ENCODE assay signal across 23 cellular contexts in genomic region chr10:35459449-35459847, GRCh38.
DNase-seq lines count a peak whose midpoint lies in the region; ATAC-seq and TF ChIP-seq lines count a peak whose summit lies in the region.
"Had no signal": no experiment of that assay in that cellular context is flagged by ENCODE, and none has a peak within 500 bp of the region (broad histone marks: within the 10 kb centered on the region; RNA-seq: fewer than 3 reads in every experiment).

No MANE protein-coding gene starts in this region.

- peaks cover 4% of the 10 kb centered on the region for H3K36me3 Mint-ChIP-seq in CD4-positive, CD25-positive, alpha-beta regulatory T cell
- H3K36me3 Mint-ChIP-seq in CD4-positive, alpha-beta memory T cell, result peaks cover 0 to 7% of the 10 kb centered on the region in 2 donors
- no peaks in the 10 kb centered on the region for H3K36me3 Mint-ChIP-seq in activated naive CD8-positive, alpha-beta T cell

- peaks cover 44% of the 10 kb centered on the region for H3K4me1 ChIP-seq in CD4-positive, CD25-positive, alpha-beta regulatory T cell (ENCODE audit: control insufficient read depth, insufficient read depth, low read length, poor library complexity, severe bottlenecking)
- peaks cover 96% of the 10 kb centered on the region for H3K4me1 ChIP-seq in CD4-positive, alpha-beta memory T cell (ENCODE audit: insufficient read depth, low read length)
- H3K4me1 ChIP-seq in Karpas-422 (ENCODE audit: low read length) (peaks cover 3% of the 10 kb centered on the region), upper lobe of left lung (peaks cover 45 to 80% (median 64%) of the 10 kb centered on the region in 4 donors)

- H3K4me1 Mint-ChIP-seq in CD4-positive, CD25-positive, alpha-beta regulatory T cell, result peaks cover 27 to 80% (median 68%) of the 10 kb centered on the region in 4 donors
- peaks cover 27 to 76% (median 40%) of the 10 kb centered on the region in 4 donors for H3K4me1 Mint-ChIP-seq in CD4-positive, alpha-beta memory T cell
- H3K4me1 Mint-ChIP-seq in activated naive CD8-positive, alpha-beta T cell (ENCODE audit: low read depth), result peaks cover 62% of the 10 kb centered on the region

- H3K9me2 ChIP-seq in Karpas-422 (replicated peaks; ENCODE audit: insufficient read depth, low read length), result no peaks in the 10 kb centered on the region

- peak overlapping the region in 3 of 4 donors; percentile 43 to 72 (median 59) for H3K4me3 Mint-ChIP-seq in CD4-positive, CD25-positive, alpha-beta regulatory T cell
- H3K4me3 Mint-ChIP-seq in CD4-positive, alpha-beta memory T cell, result peak overlapping the region in 7 of 8 donors; percentile 55 to 84 (median 74)
- H3K4me3 Mint-ChIP-seq in activated naive CD8-positive, alpha-beta T cell, result peak overlapping the region; percentile 42
- H3K4me3 Mint-ChIP-seq: stimulated activated memory B cell treated with anti-CD40 and anti-IgM and Interleukin-4, amounts not matched to agents 10 μg/mL and 1 μg/mL and 100 μg/mL, for 72 hours had no signal

- no peak for TF ChIP-seq POLR2A in upper lobe of left lung (IDR thresholded peaks at IDR 0.05)

- no peak overlapping the region for H2AFZ ChIP-seq in Karpas-422 (ENCODE audit: low read length)

- no peaks in the 10 kb centered on the region for H3K9me3 ChIP-seq in CD4-positive, CD25-positive, alpha-beta regulatory T cell (ENCODE audit: control insufficient read depth in 2 of 2, low read length in 2 of 2)
- no peaks in the 10 kb centered on the region for H3K9me3 ChIP-seq in CD4-positive, alpha-beta memory T cell (ENCODE audit: control insufficient read depth in 1 of 2, low read length in 2 of 2)
- H3K9me3 ChIP-seq in Karpas-422 (ENCODE audit: low read length) (no peaks in the 10 kb centered on the region), upper lobe of left lung (no peaks in the 10 kb centered on the region)
- H3K9me3 ChIP-seq: HAP-1, tibial artery had no signal

- H3K4me2 ChIP-seq in Karpas-422 (ENCODE audit: low read depth, low read length, poor library complexity, severe bottlenecking), result no peak overlapping the region

- POLR2A ChIA-PET in CD4-positive, alpha-beta memory T cell (lab: Charles Lee; ENCODE audit: partially characterized antibody), result interaction anchor here (2.0 kb wide), 1 partner anchor 11 kb away, joined by 8 read pairs; no protein-coding TSS in a partner anchor

- ATAC-seq in CD4-positive, CD25-positive, alpha-beta regulatory T cell (ENCODE audit: low read depth in 2 of 2), result peak; percentile 85 to 94
- ATAC-seq in HG03175 (IDR thresholded peaks at IDR 0.05; ENCODE audit: unreplicated experiment), result no peak
- ATAC-seq in upper lobe of left lung (ENCODE audit: low FRiP score in 2 of 2), result no peak
- ATAC-seq: foreskin keratinocyte; stimulated activated memory B cell treated with anti-CD40 and anti-IgM and Interleukin-4, amounts not matched to agents 10 μg/mL and 1 μg/mL and 100 μg/mL, for 72 hours had no signal

- WGBS in upper lobe of left lung, 2 donors, result 94% methylated on average over 2 of the region's 2 CpGs

- no peaks in the 10 kb centered on the region for H3K27me3 Mint-ChIP-seq in CD4-positive, CD25-positive, alpha-beta regulatory T cell
- no peaks in the 10 kb centered on the region for H3K27me3 Mint-ChIP-seq in CD4-positive, alpha-beta memory T cell
- H3K27me3 Mint-ChIP-seq in activated naive CD8-positive, alpha-beta T cell, result no peaks in the 10 kb centered on the region
- H3K27me3 Mint-ChIP-seq: stimulated activated memory B cell treated with anti-CD40 and anti-IgM and Interleukin-4, amounts not matched to agents 10 μg/mL and 1 μg/mL and 100 μg/mL, for 72 hours had no signal

- CTCF ChIA-PET in CD4-positive, alpha-beta memory T cell (lab: Charles Lee; ENCODE audit: partially characterized antibody), result interaction anchor here (1.2 to 1.8 kb wide), 4 partner anchors 42 to 131 kb away, joined by 3 to 5 read pairs (median 3); no protein-coding TSS in a partner anchor

- no peaks in the 10 kb centered on the region for H3K36me3 ChIP-seq in CD4-positive, CD25-positive, alpha-beta regulatory T cell (ENCODE audit: control insufficient read depth, insufficient read depth, low read length)
- no peaks in the 10 kb centered on the region for H3K36me3 ChIP-seq in CD4-positive, alpha-beta memory T cell (ENCODE audit: insufficient read depth, low read length)
- no peaks in the 10 kb centered on the region for H3K36me3 ChIP-seq in Karpas-422 (ENCODE audit: insufficient read depth, low read length)
- no peaks in the 10 kb centered on the region for H3K36me3 ChIP-seq in upper lobe of left lung
- H3K36me3 ChIP-seq: cardiac muscle cell, HAP-1, tibial artery had no signal

- no peak overlapping the region for H3K9ac ChIP-seq in Karpas-422 (ENCODE audit: low read length)

- peak overlapping the region; percentile 34 for H3K27ac ChIP-seq in CD4-positive, CD25-positive, alpha-beta regulatory T cell (ENCODE audit: insufficient read depth, low read length, poor library complexity, severe bottlenecking)
- no peak overlapping the region for H3K27ac ChIP-seq in CD4-positive, alpha-beta memory T cell (ENCODE audit: low read depth, low read length)
- peak overlapping the region; percentile 96 for H3K27ac ChIP-seq in layer of hippocampus (ENCODE audit: low read depth, low read length)
- H3K27ac ChIP-seq in Karpas-422 (ENCODE audit: low read length), result no peak overlapping the region
- no peak overlapping the region for H3K27ac ChIP-seq in upper lobe of left lung
- H3K27ac ChIP-seq: foreskin keratinocyte, tibial artery had no signal

- peak in 1 of 3 donors; percentile 94 for DNase-seq in CD4-positive, CD25-positive, alpha-beta regulatory T cell
- no peak for DNase-seq in CD4-positive, alpha-beta memory T cell
- no peak for DNase-seq in Karpas-422
- DNase-seq in upper lobe of left lung, result no peak
- DNase-seq: activated CD4-positive, alpha-beta T cell treated with anti-CD3 and anti-CD28 coated beads, Interleukin-2, amount 50 U/mL, for 48 hours; amniotic stem cell; COR-L47; DMS79 treated with DMSO at 0.1 percent for 48 hours; foreskin keratinocyte; NCI-H1092 treated with DMSO at 0.1 percent for 48 hours; NCI-H2029; NCI-H226; NCI-H774; SHP77; small intestine; stimulated activated CD4-positive, alpha-beta T cell treated with anti-CD3 and anti-CD28 coated beads, Interleukin-2, amount 100 ng/mL, for 24 hours; tibial artery had no signal

- no peak for TF ChIP-seq EP300 in upper lobe of left lung (IDR thresholded peaks at IDR 0.05)

- TF ChIP-seq CTCF in upper lobe of left lung (IDR thresholded peaks at IDR 0.05), result no peak

- H3K27me3 ChIP-seq in CD4-positive, CD25-positive, alpha-beta regulatory T cell (ENCODE audit: control insufficient read depth, insufficient read depth, low read length), result no peaks in the 10 kb centered on the region
- H3K27me3 ChIP-seq in CD4-positive, alpha-beta memory T cell (ENCODE audit: insufficient read depth, low read length), result no peaks in the 10 kb centered on the region
- H3K27me3 ChIP-seq in layer of hippocampus (ENCODE audit: control insufficient read depth, insufficient read depth, low read length) (no peaks in the 10 kb centered on the region), Karpas-422 (ENCODE audit: low read length) (no peaks in the 10 kb centered on the region), upper lobe of left lung (no peaks in the 10 kb centered on the region)
- H3K27me3 ChIP-seq: cardiac muscle cell, foreskin keratinocyte, tibial artery had no signal

- H3K9me3 Mint-ChIP-seq in CD4-positive, CD25-positive, alpha-beta regulatory T cell, result no peaks in the 10 kb centered on the region
- no peaks in the 10 kb centered on the region for H3K9me3 Mint-ChIP-seq in CD4-positive, alpha-beta memory T cell
- H3K9me3 Mint-ChIP-seq in activated naive CD8-positive, alpha-beta T cell (ENCODE audit: low read depth), result no peaks in the 10 kb centered on the region
- H3K9me3 Mint-ChIP-seq: stimulated activated memory B cell treated with anti-CD40 and anti-IgM and Interleukin-4, amounts not matched to agents 10 μg/mL and 1 μg/mL and 100 μg/mL, for 72 hours had no signal

- peaks cover 82% of the 10 kb centered on the region for H4K20me1 ChIP-seq in Karpas-422 (ENCODE audit: insufficient read depth, low read depth, low read length)

- peak overlapping the region; percentile 2 for H3K4me3 ChIP-seq in CD4-positive, CD25-positive, alpha-beta regulatory T cell (ENCODE audit: low read depth, low read length)
- no peak overlapping the region for H3K4me3 ChIP-seq in CD4-positive, alpha-beta memory T cell (ENCODE audit: low read length in 2 of 2)
- H3K4me3 ChIP-seq in Karpas-422 (ENCODE audit: low read length) (no peak overlapping the region), upper lobe of left lung (no peak overlapping the region)
- H3K4me3 ChIP-seq: cardiac muscle cell, HAP-1, tibial artery had no signal

- peak overlapping the region; percentile 56 to 99 (median 83) for H3K27ac Mint-ChIP-seq in CD4-positive, CD25-positive, alpha-beta regulatory T cell
- H3K27ac Mint-ChIP-seq in CD4-positive, alpha-beta memory T cell, result peak overlapping the region; percentile 3 to 93 (median 73)
- H3K27ac Mint-ChIP-seq in activated naive CD8-positive, alpha-beta T cell, result peak overlapping the region; percentile 91
- H3K27ac Mint-ChIP-seq: stimulated activated memory B cell treated with anti-CD40 and anti-IgM and Interleukin-4, amounts not matched to agents 10 μg/mL and 1 μg/mL and 100 μg/mL, for 72 hours had no signal

- intact Hi-C loops in CD4-positive, alpha-beta memory T cell (cut with micrococcal nuclease), result no loop called here

- no peaks in the 10 kb centered on the region for H3K79me2 ChIP-seq in Karpas-422 (ENCODE audit: low read length)

Comparison
In these comparisons a context has a peak if more than half of its experiments do, and no peak if none do; other contexts are left out.
1. ATAC-seq: peak in CD4-positive, CD25-positive, alpha-beta regulatory T cell (2 of 2); none in HG03175 (single experiment) and upper lobe of left lung (0 of 2).
2. H3K27ac ChIP-seq: peak in CD4-positive, CD25-positive, alpha-beta regulatory T cell (single experiment) and layer of hippocampus (single experiment); none in CD4-positive, alpha-beta memory T cell (single experiment), Karpas-422 (single experiment) and upper lobe of left lung (0 of 4).
3. Peak in every context shown above with its lines, with median percentiles within 50 percentile points of each other: H3K27ac Mint-ChIP-seq and H3K4me3 Mint-ChIP-seq.